Comparison of ENCODE assay signal across 15 cellular contexts in the genomic region with DNA sequence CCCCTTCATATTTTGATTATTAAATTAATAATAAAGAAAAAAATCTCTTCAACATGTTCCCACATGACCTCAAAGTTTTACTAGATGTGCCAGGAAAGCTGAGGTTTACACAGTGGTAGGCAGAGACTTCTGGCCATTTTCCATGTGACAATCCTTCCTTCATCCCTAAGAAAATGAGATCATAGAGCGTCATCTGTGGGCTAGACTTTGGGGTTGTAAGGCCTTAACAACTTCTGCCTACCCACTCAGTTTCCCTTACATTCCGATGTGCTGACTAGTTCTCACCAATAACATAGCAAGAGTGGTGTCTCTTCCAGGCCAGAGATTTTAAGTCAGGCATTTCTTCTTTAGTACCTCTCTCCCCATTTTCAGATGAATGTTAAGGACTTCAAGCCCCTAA.
DNase-seq lines count a peak whose midpoint lies in the region; FAIRE-seq and TF ChIP-seq lines count a peak whose summit lies in the region.
"Had no signal": no experiment of that assay in that cellular context is flagged by ENCODE, and none has a peak within 500 bp of the region (broad histone marks: within the 10 kb centered on the region; RNA-seq: fewer than 3 reads in every experiment).

No MANE protein-coding gene starts in this region.

- H3K36me3 ChIP-seq in keratinocyte (ENCODE audit: control insufficient read depth in 2 of 2, extremely low read depth in 1 of 2, insufficient read depth in 2 of 2, low read length in 2 of 2) = no peaks in the 10 kb centered on the region
- no peaks in the 10 kb centered on the region for H3K36me3 ChIP-seq in adrenal gland (replicated peaks in 1 of 2)

- no peaks in the 10 kb centered on the region for H4K20me1 ChIP-seq in keratinocyte (ENCODE audit: control insufficient read depth, extremely low read depth, insufficient read depth, low read length)

- DNase-seq in ACHN (peak; percentile 58), M059J (ENCODE audit: low read depth) (peak; percentile 50), cardiac fibroblast (ENCODE audit: low read depth in 2 of 2) (peak; percentile 31 to 52), keratinocyte (ENCODE audit: low read depth, low spot score) (peak; percentile 88), GM19239 (ENCODE audit: insufficient read length, low spot score) (no peak), adrenal gland (no peak), progenitor cell of endocrine pancreas (ENCODE audit: low spot score, unreplicated experiment) (no peak), NCI-H128 (lab: John Stamatoyannopoulos, UW; ENCODE audit: unreplicated experiment) (no peak)
- DNase-seq: activated CD8-positive, alpha-beta memory T cell treated with anti-CD3 and anti-CD28 coated beads, Interleukin-2, amount 50 U/mL, for 48 hours; activated naive CD8-positive, alpha-beta T cell treated with anti-CD3 and anti-CD28 coated beads, Interleukin-2, amount 50 U/mL, for 24 hours; COR-L47; dorsolateral prefrontal cortex; NCI-H1048 had no signal

- peak overlapping the region; percentile 88 for H2AFZ ChIP-seq in keratinocyte (ENCODE audit: control insufficient read depth, low read length)

- H3K9me3 Mint-ChIP-seq in progenitor cell of endocrine pancreas (ENCODE audit: low read depth) = no peaks in the 10 kb centered on the region
- H3K9me3 Mint-ChIP-seq: activated naive CD8-positive, alpha-beta T cell treated with anti-CD3 and anti-CD28 coated beads, Interleukin-2, amount 50 U/mL, for 24 hours; natural killer cell treated with Interleukin-12 subunit alpha and Interleukin-12 subunit beta and Interleukin-15 and Interleukin-18, amount 100 ng/mL, for 72 hours had no signal

- H3K27me3 ChIP-seq in keratinocyte (ENCODE audit: control insufficient read depth, extremely low read depth, insufficient read depth, low read length) (no peaks in the 10 kb centered on the region), adrenal gland (no peaks in the 10 kb centered on the region)
- H3K27me3 ChIP-seq: dorsolateral prefrontal cortex had no signal

- no peaks in the 10 kb centered on the region for H3K36me3 Mint-ChIP-seq in progenitor cell of endocrine pancreas (ENCODE audit: insufficient read depth)
- H3K36me3 Mint-ChIP-seq: natural killer cell treated with Interleukin-12 subunit alpha and Interleukin-12 subunit beta and Interleukin-15 and Interleukin-18, amount 100 ng/mL, for 72 hours had no signal

- dilution Hi-C loops in keratinocyte (cut with MboI; ENCODE audit: extremely low pct_ligation_motif_present, low sequenced_read_pairs) = no loop called here

- no peak overlapping the region for H3K27ac Mint-ChIP-seq in progenitor cell of endocrine pancreas
- H3K27ac Mint-ChIP-seq: activated naive CD8-positive, alpha-beta T cell treated with anti-CD3 and anti-CD28 coated beads, Interleukin-2, amount 50 U/mL, for 24 hours; natural killer cell treated with Interleukin-12 subunit alpha and Interleukin-12 subunit beta and Interleukin-15 and Interleukin-18, amount 100 ng/mL, for 72 hours had no signal

- H3K27me3 Mint-ChIP-seq in progenitor cell of endocrine pancreas = no peaks in the 10 kb centered on the region
- H3K27me3 Mint-ChIP-seq: activated naive CD8-positive, alpha-beta T cell treated with anti-CD3 and anti-CD28 coated beads, Interleukin-2, amount 50 U/mL, for 24 hours had no signal

- TF ChIP-seq CTCF in cardiac fibroblast (IDR thresholded peaks at IDR 0.05; ENCODE audit: low read depth, low read length) = no peak
- TF ChIP-seq CTCF in keratinocyte (optimal IDR thresholded peaks at IDR 0.05 in 1 of 3, IDR thresholded peaks at IDR 0.05 in 1 of 3, conservative IDR thresholded peaks at IDR 0.05 in 1 of 3; ENCODE audit: extremely low read depth in 1 of 3, insufficient read depth in 2 of 3, low read length in 3 of 3) = peak in 1 of 3 experiments; percentile 30
- no peak for TF ChIP-seq CTCF in adrenal gland (IDR thresholded peaks at IDR 0.05)
- no peak for TF ChIP-seq CTCF in progenitor cell of endocrine pancreas (IDR thresholded peaks at IDR 0.05; ENCODE audit: unreplicated experiment)

- H3K4me3 ChIP-seq in cardiac fibroblast (replicated peaks in 1 of 2; ENCODE audit: low read depth in 2 of 2, low read length in 2 of 2) (no peak overlapping the region), keratinocyte (ENCODE audit: control insufficient read depth in 2 of 3, extremely low read depth in 1 of 3, insufficient read depth in 2 of 3, low read depth in 1 of 3, low read length in 3 of 3) (no peak overlapping the region), adrenal gland (no peak overlapping the region)
- H3K4me3 ChIP-seq: A549, dorsolateral prefrontal cortex had no signal

- FAIRE-seq in keratinocyte (lab: Jason Lieb, UNC) = peak; percentile 96
- FAIRE-seq in GM19239 (lab: Jason Lieb, UNC) = no peak
- FAIRE-seq: A549 had no signal

- peak overlapping the region; percentile 26 for H3K9ac ChIP-seq in keratinocyte (ENCODE audit: control insufficient read depth, extremely low read depth, insufficient read depth, low read length)

- TF ChIP-seq POLR2A in adrenal gland (IDR thresholded peaks at IDR 0.05) = no peak

- H3K4me2 ChIP-seq in keratinocyte (ENCODE audit: control insufficient read depth, extremely low read depth, insufficient read depth, low read depth, low read length) = peak overlapping the region; percentile 52
- H3K4me2 ChIP-seq: A549 had no signal

- no peaks in the 10 kb centered on the region for H3K9me1 ChIP-seq in keratinocyte (ENCODE audit: control insufficient read depth, extremely low read depth, insufficient read depth, low read length)

- WGBS in adrenal gland, 4 donors = 74 to 87% (median 85%) methylated on average over 2 of the region's 2 CpGs

- in situ Hi-C loops in ACHN (cut with HindIII; ENCODE audit: low pct_ligation_motif_present, low pct_unique_long_range_greater_than_20kb, low sequenced_read_pairs) = no loop called here

- H3K79me2 ChIP-seq in keratinocyte (ENCODE audit: control insufficient read depth, insufficient read depth, low read length) = no peaks in the 10 kb centered on the region

- no peak overlapping the region for H3K4me3 Mint-ChIP-seq in progenitor cell of endocrine pancreas (ENCODE audit: low read depth)
- H3K4me3 Mint-ChIP-seq: activated naive CD8-positive, alpha-beta T cell treated with anti-CD3 and anti-CD28 coated beads, Interleukin-2, amount 50 U/mL, for 24 hours; natural killer cell treated with Interleukin-12 subunit alpha and Interleukin-12 subunit beta and Interleukin-15 and Interleukin-18, amount 100 ng/mL, for 72 hours had no signal

- H3K4me1 Mint-ChIP-seq in progenitor cell of endocrine pancreas (ENCODE audit: low read depth) = no peaks in the 10 kb centered on the region
- H3K4me1 Mint-ChIP-seq: activated naive CD8-positive, alpha-beta T cell treated with anti-CD3 and anti-CD28 coated beads, Interleukin-2, amount 50 U/mL, for 24 hours had no signal

- no peaks in the 10 kb centered on the region for H3K9me3 ChIP-seq in keratinocyte (ENCODE audit: control insufficient read depth, low read depth, low read length)
- no peaks in the 10 kb centered on the region for H3K9me3 ChIP-seq in adrenal gland (replicated peaks in 1 of 3)
- H3K9me3 ChIP-seq: A549 had no signal

- H3K27ac ChIP-seq in keratinocyte (ENCODE audit: control insufficient read depth, insufficient read depth, low read length) (peak overlapping the region; percentile 29), adrenal gland (no peak overlapping the region)
- H3K27ac ChIP-seq: A549, dorsolateral prefrontal cortex had no signal

- H3K4me1 ChIP-seq in keratinocyte (ENCODE audit: control insufficient read depth, extremely low read depth, insufficient read depth, low read length) (peaks cover 19% of the 10 kb centered on the region), adrenal gland (replicated peaks in 1 of 2) (no peaks in the 10 kb centered on the region)
- H3K4me1 ChIP-seq: A549 had no signal

- intact Hi-C loops in adrenal gland (cut with DNase I) = no loop called here

Comparison
In these comparisons a context has a peak if more than half of its experiments do, and no peak if none do; other contexts are left out.
1. DNase-seq: peak in ACHN (single experiment), M059J (single experiment), cardiac fibroblast (2 of 2) and keratinocyte (single experiment); none in GM19239 (single experiment), adrenal gland (0 of 7), progenitor cell of endocrine pancreas (single experiment) and NCI-H128 (single experiment).